In genomic region chrX:103631145-103631544, GRCh38 we compare ENCODE assay signal across 1 cellular context.
TF ChIP-seq lines count a peak whose summit lies in the region.

No MANE protein-coding gene starts in this region.

TF ChIP-seq in A549, 52 proteins besides CTCF, POLR2A, EP300 and RAD21 (continued from another document):
- TF ChIP-seq TP53 (CRISPR knock-in tag; IDR thresholded peaks at IDR 0.05) (no peak), JUN (IDR thresholded peaks at IDR 0.05) (no peak), EHMT2 (IDR thresholded peaks at IDR 0.05; ENCODE audit: low read depth) (no peak), MYC (IDR thresholded peaks at IDR 0.05; ENCODE audit: borderline replicate concordance, low read length) (no peak)
